ENCODE assay signal across 11 cellular contexts in genomic region chr5:172407861-172408260, GRCh38. TPM values are rescaled to one million over a fixed set of nuclear protein-coding genes. Genes with fewer than 3 reads are reported as not detected.
A peak's percentile ranks its signal among the peaks of the same experiment; 100 is the strongest.
DNase-seq lines count a peak whose midpoint lies in the region; ATAC-seq, FAIRE-seq and TF ChIP-seq lines count a peak whose summit lies in the region.
"Had no signal": no experiment of that assay in that cellular context is flagged by ENCODE, and none has a peak within 500 bp of the region (broad histone marks: within the 10 kb centered on the region; RNA-seq: fewer than 3 reads in every experiment).

No MANE protein-coding gene starts in this region.

- H3K9me3 ChIP-seq in keratinocyte (ENCODE audit: control insufficient read depth, low read depth, low read length) (no peaks in the 10 kb centered on the region), suprapubic skin (no peaks in the 10 kb centered on the region), Karpas-422 (ENCODE audit: low read length) (no peaks in the 10 kb centered on the region)

- peak overlapping the region; percentile 47 to 95 (median 70) for H3K27ac Mint-ChIP-seq in brain

- no peak overlapping the region for H3K9ac ChIP-seq in keratinocyte (ENCODE audit: control insufficient read depth, extremely low read depth, insufficient read depth, low read length)
- no peak overlapping the region for H3K9ac ChIP-seq in Karpas-422 (ENCODE audit: low read length)
- H3K9ac ChIP-seq: KMS-11 had no signal

- TF ChIP-seq POLR2A in suprapubic skin (IDR thresholded peaks at IDR 0.05): no peak

- ATAC-seq in HG02571 (IDR thresholded peaks at IDR 0.05; ENCODE audit: unreplicated experiment): no peak

- H3K9me3 Mint-ChIP-seq in brain: no peaks in the 10 kb centered on the region

- TF ChIP-seq EP300 in suprapubic skin (IDR thresholded peaks at IDR 0.05): no peak

- H2AFZ ChIP-seq in keratinocyte (ENCODE audit: control insufficient read depth, low read length) (no peak overlapping the region), Karpas-422 (ENCODE audit: low read length) (no peak overlapping the region)

- H3K36me3 ChIP-seq in keratinocyte (ENCODE audit: control insufficient read depth in 2 of 2, extremely low read depth in 1 of 2, insufficient read depth in 2 of 2, low read length in 2 of 2) (peaks cover 5 to 8% of the 10 kb centered on the region in 2 experiments), suprapubic skin (peaks cover 12% of the 10 kb centered on the region), Karpas-422 (ENCODE audit: insufficient read depth, low read length) (no peaks in the 10 kb centered on the region)

- H3K9me2 ChIP-seq in Karpas-422 (replicated peaks; ENCODE audit: insufficient read depth, low read length): no peaks in the 10 kb centered on the region

- WGBS in suprapubic skin: 24% methylated on average over 8 of the region's 8 CpGs

- no peak overlapping the region for H3K4me3 Mint-ChIP-seq in brain

- TF ChIP-seq CTCF in brain (conservative IDR thresholded peaks at IDR 0.05) (no peak), keratinocyte (optimal IDR thresholded peaks at IDR 0.05 in 1 of 3, IDR thresholded peaks at IDR 0.05 in 1 of 3, conservative IDR thresholded peaks at IDR 0.05 in 1 of 3; ENCODE audit: extremely low read depth in 1 of 3, insufficient read depth in 2 of 3, low read length in 3 of 3) (no peak), suprapubic skin (IDR thresholded peaks at IDR 0.05) (no peak)

- H3K79me2 ChIP-seq in keratinocyte (ENCODE audit: control insufficient read depth, insufficient read depth, low read length) (no peaks in the 10 kb centered on the region), Karpas-422 (ENCODE audit: low read length) (no peaks in the 10 kb centered on the region)

- peaks cover 58% of the 10 kb centered on the region for H3K4me1 Mint-ChIP-seq in brain

- H3K9me1 ChIP-seq in keratinocyte (ENCODE audit: control insufficient read depth, extremely low read depth, insufficient read depth, low read length): peaks cover 2% of the 10 kb centered on the region

- dilution Hi-C loops in keratinocyte (cut with MboI; ENCODE audit: extremely low pct_ligation_motif_present, low sequenced_read_pairs): no loop called here

- DNase-seq in HK-2 (ENCODE audit: unreplicated experiment) (peak; percentile 32), keratinocyte (ENCODE audit: low read depth, low spot score) (no peak), suprapubic skin (ENCODE audit: low spot score in 2 of 2) (no peak), Ammon's horn (ENCODE audit: low spot score) (no peak), NCI-H82 treated with DMSO at 0.1 percent for 48 hours (lab: John Stamatoyannopoulos, UW; ENCODE audit: unreplicated experiment) (no peak), Karpas-422 (no peak)
- DNase-seq: OCI-M1 had no signal

- peaks cover 12% of the 10 kb centered on the region for H3K4me1 ChIP-seq in keratinocyte (ENCODE audit: control insufficient read depth, extremely low read depth, insufficient read depth, low read length)
- H3K4me1 ChIP-seq in suprapubic skin: peaks cover 70% of the 10 kb centered on the region
- H3K4me1 ChIP-seq in Karpas-422 (ENCODE audit: low read length): no peaks in the 10 kb centered on the region

- H4K20me1 ChIP-seq in keratinocyte (ENCODE audit: control insufficient read depth, extremely low read depth, insufficient read depth, low read length) (no peaks in the 10 kb centered on the region), Karpas-422 (ENCODE audit: insufficient read depth, low read depth, low read length) (no peaks in the 10 kb centered on the region)

- H3K4me3 ChIP-seq in keratinocyte (ENCODE audit: control insufficient read depth in 2 of 3, extremely low read depth in 1 of 3, insufficient read depth in 2 of 3, low read depth in 1 of 3, low read length in 3 of 3) (no peak overlapping the region), suprapubic skin (no peak overlapping the region), Karpas-422 (ENCODE audit: low read length) (no peak overlapping the region)

- H3K27me3 ChIP-seq in keratinocyte (ENCODE audit: control insufficient read depth, extremely low read depth, insufficient read depth, low read length): no peaks in the 10 kb centered on the region
- no peaks in the 10 kb centered on the region for H3K27me3 ChIP-seq in suprapubic skin
- no peaks in the 10 kb centered on the region for H3K27me3 ChIP-seq in Karpas-422 (ENCODE audit: low read length)

- H3K27ac ChIP-seq in keratinocyte (ENCODE audit: control insufficient read depth, insufficient read depth, low read length): no peak overlapping the region
- H3K27ac ChIP-seq in suprapubic skin: peak overlapping the region; percentile 39
- no peak overlapping the region for H3K27ac ChIP-seq in Karpas-422 (ENCODE audit: low read length)
- H3K27ac ChIP-seq: KMS-11 had no signal

- H3K27me3 Mint-ChIP-seq in brain: no peaks in the 10 kb centered on the region

- peak overlapping the region; percentile 26 for H3K4me2 ChIP-seq in keratinocyte (ENCODE audit: control insufficient read depth, extremely low read depth, insufficient read depth, low read depth, low read length)
- no peak overlapping the region for H3K4me2 ChIP-seq in Karpas-422 (ENCODE audit: low read depth, low read length, poor library complexity, severe bottlenecking)
- H3K4me2 ChIP-seq: KMS-11 had no signal

- peak; percentile 94 for FAIRE-seq in keratinocyte (lab: Jason Lieb, UNC)
- FAIRE-seq: endometrium had no signal

- peaks cover 48% of the 10 kb centered on the region for H3K36me3 Mint-ChIP-seq in brain

RNA-seq across cellular contexts. Expression of gene SH3PXD2B, which starts 46.5 kb away (rescaled TPM):
- 16.3 TPM for polyA plus RNA-seq in brain (ENCODE audit: insufficient read depth, low read depth, low replicate concordance)
- polyA plus RNA-seq in keratinocyte: 17.3 to 17.9 TPM (median 17.6 TPM) in 3 replicates
- polyA plus RNA-seq in keratinocyte (2011; ENCODE audit: low read depth): 5.2 TPM
- 13.7 and 14.4 TPM in 2 replicates for polyA plus RNA-seq in keratinocyte (2011; cell fraction: cytosol; rRNA removed)
- polyA plus RNA-seq in keratinocyte (2011; cell fraction: nucleus; rRNA removed): 32.5 and 36.6 TPM in 2 replicates
- polyA plus RNA-seq in keratinocyte (2012; ENCODE audit: low replicate concordance): 12.3 and 19.7 TPM in 2 replicates
- 25.1 to 32.8 TPM (median 25.9 TPM) in 3 replicates for polyA minus RNA-seq in keratinocyte
- polyA minus RNA-seq in keratinocyte (2011; cell fraction: cytosol; rRNA and poly(A)+ RNA removed): 21.7 TPM
- 27.1 and 42.1 TPM in 2 replicates for polyA minus RNA-seq in keratinocyte (2011; cell fraction: nucleus; rRNA and poly(A)+ RNA removed)
- total RNA-seq in suprapubic skin: 10 to 100 TPM; 29.1 to 42.1 (median 31.3) TPM
- 0.15 TPM in 1 of 2 replicates, not detected in the other for total RNA-seq in Karpas-422 (2014; rRNA removed; shearing (Covaris generic); ENCODE audit: low replicate concordance)

Comparison
In these comparisons a context has a peak if more than half of its experiments do, and no peak if none do; other contexts are left out.
1. RNA of gene SH3PXD2B, which starts 46.5 kb away (total RNA-seq): 29.1 to 42.1 TPM in suprapubic skin; 0.15 TPM in Karpas-422; every median in the first group is over 10 times any median in the second.